11 cellular contexts compared by ENCODE assay signal in genomic region chr9:70574222-70574837, GRCh38.
A peak's percentile ranks its signal among the peaks of the same experiment; 100 is the strongest.
DNase-seq lines count a peak whose midpoint lies in the region; ATAC-seq, FAIRE-seq and TF ChIP-seq lines count a peak whose summit lies in the region.
"Had no signal": no experiment of that assay in that cellular context is flagged by ENCODE, and none has a peak within 500 bp of the region (broad histone marks: within the 10 kb centered on the region; RNA-seq: fewer than 3 reads in every experiment).

No MANE protein-coding gene starts in this region.

- no peak overlapping the region for H3K4me3 ChIP-seq in pancreas
- H3K4me3 ChIP-seq in hepatocyte = no peak overlapping the region
- no peak overlapping the region for H3K4me3 ChIP-seq in PC-3 (ENCODE audit: low read length)
- H3K4me3 ChIP-seq: adrenal gland, spleen had no signal

- peak; percentile 94 for ATAC-seq in WTC11
- ATAC-seq in pancreas = peak in 3 of 4 donors; percentile 42 to 76 (median 58)
- no peak for ATAC-seq in PC-3

- no peak for FAIRE-seq in pancreas (lab: Jason Lieb, UNC)

- H3K9me2 ChIP-seq in hepatocyte (replicated peaks; ENCODE audit: insufficient read depth) = no peaks in the 10 kb centered on the region
- no peaks in the 10 kb centered on the region for H3K9me2 ChIP-seq in PC-3 (replicated peaks; ENCODE audit: low read length)

- intact Hi-C loops in pancreas (cut with DNase I) (no loop called here), PC-3 (cut with micrococcal nuclease) (no loop called here)

- H2AFZ ChIP-seq in hepatocyte (no peak overlapping the region), PC-3 (ENCODE audit: low read length) (no peak overlapping the region)

- H3K9ac ChIP-seq in PC-3 (ENCODE audit: low read length) = no peak overlapping the region

- H3K9me3 Mint-ChIP-seq in WTC11 = no peaks in the 10 kb centered on the region

- H3F3A ChIP-seq in PC-3 (ENCODE audit: low read length, unreplicated experiment) = no peaks in the 10 kb centered on the region

- CTCF ChIA-PET in WTC11 (lab: Charles Lee) (interaction anchor here (0.7 to 2.0 kb wide), 5 partner anchors 12 to 198 kb away, joined by 3 to 7 read pairs (median 4); no protein-coding TSS in a partner anchor), PC-3 (lab: Charles Lee) (no interaction called here)

- H4K20me1 ChIP-seq in hepatocyte (ENCODE audit: insufficient read depth, poor library complexity, severe bottlenecking) (no peaks in the 10 kb centered on the region), PC-3 (ENCODE audit: low read length) (no peaks in the 10 kb centered on the region)

- no peaks in the 10 kb centered on the region for H3K4me1 ChIP-seq in pancreas
- peaks cover 9% of the 10 kb centered on the region for H3K4me1 ChIP-seq in hepatocyte (ENCODE audit: insufficient read depth)
- H3K4me1 ChIP-seq in PC-3 (ENCODE audit: insufficient read depth, low read length) = no peaks in the 10 kb centered on the region

- peak overlapping the region; percentile 27 for H3K27ac Mint-ChIP-seq in WTC11

- no peak for TF ChIP-seq CTCF in WTC11 (IDR thresholded peaks at IDR 0.05)
- no peak for TF ChIP-seq CTCF in pancreas (IDR thresholded peaks at IDR 0.05)
- no peak for TF ChIP-seq CTCF in hepatocyte (IDR thresholded peaks at IDR 0.05; ENCODE audit: poor library complexity)
- TF ChIP-seq CTCF in PC-3 (conservative IDR thresholded peaks at IDR 0.05; ENCODE audit: low read depth, low read length) = no peak

- no peaks in the 10 kb centered on the region for H3K36me3 ChIP-seq in pancreas
- H3K36me3 ChIP-seq in hepatocyte (replicated peaks; ENCODE audit: insufficient read depth, low read depth) = no peaks in the 10 kb centered on the region
- no peaks in the 10 kb centered on the region for H3K36me3 ChIP-seq in PC-3 (ENCODE audit: low read depth, low read length)
- H3K36me3 ChIP-seq: adrenal gland, spleen had no signal

- POLR2A ChIA-PET in WTC11 (lab: Charles Lee) (no interaction called here), PC-3 (lab: Charles Lee; ENCODE audit: unreplicated experiment) (no interaction called here)

- 67 to 70% methylated on average over 2 of the region's 2 CpGs for whole genome bisulfite sequencing in pancreas, 2 donors
- 48% methylated on average over 2 of the region's 2 CpGs for WGBS in hepatocyte (ENCODE audit: low lambda C conversion rate, missing lambda C conversion rate)

- H3K27ac ChIP-seq in pancreas (no peak overlapping the region), hepatocyte (no peak overlapping the region), PC-3 (ENCODE audit: low read length) (no peak overlapping the region)

- DNase-seq in EL = peak; percentile 39
- no peak for DNase-seq in WTC11 (ENCODE audit: low spot score)
- DNase-seq in globus pallidus (ENCODE audit: low spot score) = peak; percentile 35
- no peak for DNase-seq in pancreas
- no peak for DNase-seq in HuH-7.5 (ENCODE audit: low spot score)
- DNase-seq in hepatocyte (ENCODE audit: low spot score) = no peak
- no peak for DNase-seq in PC-3
- DNase-seq in NCI-H1048 (lab: John Stamatoyannopoulos, UW) = no peak
- DNase-seq: SHP77, spleen had no signal

- H3K27me3 Mint-ChIP-seq in WTC11 (ENCODE audit: low read depth) = no peaks in the 10 kb centered on the region

- no TSS peak for BruUV-seq in PC-3 (replicated peaks; lab: Mats Ljungman, UMichigan)

- H3K4me1 Mint-ChIP-seq in WTC11 = peaks cover 15% of the 10 kb centered on the region

- H3K4me3 Mint-ChIP-seq in WTC11 = no peak overlapping the region

- H3K4me2 ChIP-seq in hepatocyte (no peak overlapping the region), PC-3 (ENCODE audit: low read length) (no peak overlapping the region)

- H3K9me3 ChIP-seq in pancreas = no peaks in the 10 kb centered on the region
- H3K9me3 ChIP-seq in hepatocyte (ENCODE audit: low read depth) = no peaks in the 10 kb centered on the region
- H3K9me3 ChIP-seq in PC-3 (ENCODE audit: low read length) = no peaks in the 10 kb centered on the region
- H3K9me3 ChIP-seq: adrenal gland, spleen had no signal

- H3K27me3 ChIP-seq in pancreas (no peaks in the 10 kb centered on the region), hepatocyte (no peaks in the 10 kb centered on the region), PC-3 (ENCODE audit: low read length) (no peaks in the 10 kb centered on the region)
- H3K27me3 ChIP-seq: adrenal gland, spleen had no signal

- H3K36me3 Mint-ChIP-seq in WTC11 = no peaks in the 10 kb centered on the region

- H3K79me2 ChIP-seq in hepatocyte (no peaks in the 10 kb centered on the region), PC-3 (ENCODE audit: low read length) (no peaks in the 10 kb centered on the region)

TF ChIP-seq in WTC11, 78 proteins besides CTCF, POLR2A, EP300 and RAD21 (continues in another document):
- TF ChIP-seq ZNF532 (CRISPR knock-in tag; IDR thresholded peaks at IDR 0.05; ENCODE audit: borderline replicate concordance) (no peak), ZNF281 (CRISPR knock-in tag; IDR thresholded peaks at IDR 0.05) (no peak), NFE2L1 (CRISPR knock-in tag; IDR thresholded peaks at IDR 0.05) (no peak), PRRX2 (CRISPR knock-in tag; IDR thresholded peaks at IDR 0.05) (no peak), STAT6 (CRISPR knock-in tag; conservative IDR thresholded peaks at IDR 0.05; ENCODE audit: low read depth) (no peak), TP53 (CRISPR knock-in tag; IDR thresholded peaks at IDR 0.05) (no peak)

Comparison
In these comparisons a context has a peak if more than half of its experiments do, and no peak if none do; other contexts are left out.
1. DNase-seq: peak in EL (single experiment) and globus pallidus (single experiment); none in WTC11 (single experiment), pancreas (0 of 6), HuH-7.5 (single experiment), hepatocyte (single experiment), PC-3 (single experiment) and NCI-H1048 (single experiment).